ENCODE assay signal across 8 cellular contexts in genomic region chr15:85330941-85331588, GRCh38. TPM values are rescaled to one million over a fixed set of nuclear protein-coding genes. Genes with fewer than 3 reads are reported as not detected.
DNase-seq lines count a peak whose midpoint lies in the region; ATAC-seq and TF ChIP-seq lines count a peak whose summit lies in the region.

No MANE protein-coding gene starts in this region.

- peak overlapping the region in 1 of 2 experiments; percentile 74 for H3K14ac ChIP-seq in mesenchymal stem cell (ENCODE audit: low read length in 2 of 2)

- H3K79me1 ChIP-seq in mesenchymal stem cell (replicated peaks; ENCODE audit: low read length, poor library complexity, severe bottlenecking): no peaks in the 10 kb centered on the region

- H3K27me3 ChIP-seq in mesenchymal stem cell (ENCODE audit: control insufficient read depth in 1 of 2, insufficient read depth in 1 of 2, low read length in 2 of 2): no peaks in the 10 kb centered on the region

- peak overlapping the region; percentile 89 for H3K9ac ChIP-seq in mesenchymal stem cell (ENCODE audit: low read length)

- peak overlapping the region; percentile 94 for H2AK5ac ChIP-seq in mesenchymal stem cell (ENCODE audit: low read length, severe bottlenecking)

- no peaks in the 10 kb centered on the region for H3K36me3 ChIP-seq in mesenchymal stem cell (ENCODE audit: control insufficient read depth in 1 of 2, insufficient read depth in 2 of 2, low read depth in 1 of 2, low read length in 2 of 2)

- DNase-seq in AG09319 (ENCODE audit: extremely low read depth, low read depth) (peak; percentile 77), NCI-H524 (lab: John Stamatoyannopoulos, UW) (peak; percentile 47 to 84), ecto neural progenitor cell (ENCODE audit: low spot score) (peak; percentile 81), mesenchymal stem cell (peak; percentile 96)
- DNase-seq in activated CD4-positive, alpha-beta T cell treated with anti-CD3 and anti-CD28 coated beads, Interleukin-2, amount 50 U/mL, for 4 hours: peak; percentile 56 to 61
- peak; percentile 32 to 41 for DNase-seq in stimulated activated CD8-positive, alpha-beta memory T cell treated with anti-CD3 and anti-CD28 coated beads, Interleukin-4, amount 100 ng/mL, for 1 hour (ENCODE audit: low read depth in 2 of 2, low spot score in 1 of 2)

- peak overlapping the region; percentile 3 for H2AFZ ChIP-seq in mesenchymal stem cell (ENCODE audit: low read depth, low read length)

- H3K4me3 ChIP-seq in mesenchymal stem cell (ENCODE audit: insufficient read depth in 1 of 2, low read depth in 1 of 2, low read length in 2 of 2): peak overlapping the region in 1 of 2 experiments; percentile 83

- peak overlapping the region; percentile 95 to 98 for H3K18ac ChIP-seq in mesenchymal stem cell (ENCODE audit: low read depth in 1 of 2, low read length in 2 of 2)

- peaks cover 20% of the 10 kb centered on the region for H3K4me1 ChIP-seq in mesenchymal stem cell (ENCODE audit: control insufficient read depth, insufficient read depth, low read depth, low read length)

- H4K8ac ChIP-seq in mesenchymal stem cell (ENCODE audit: low read length): peak overlapping the region; percentile 97

- H3K27ac ChIP-seq in mesenchymal stem cell (ENCODE audit: low read length, poor library complexity, severe bottlenecking): peak overlapping the region; percentile 98

- peak overlapping the region; percentile 94 for H2BK120ac ChIP-seq in mesenchymal stem cell (ENCODE audit: low read depth, low read length)

- peak overlapping the region; percentile 88 to 98 for H3K4ac ChIP-seq in mesenchymal stem cell (ENCODE audit: low read depth in 1 of 2, low read length in 2 of 2)

- peak; percentile 98 for TF ChIP-seq CTCF in AG09319 (IDR thresholded peaks at IDR 0.05; ENCODE audit: low read depth, low read length)

- H2BK5ac ChIP-seq in mesenchymal stem cell (ENCODE audit: low read depth, low read length, poor library complexity, severe bottlenecking): peak overlapping the region; percentile 71

- H2BK15ac ChIP-seq in mesenchymal stem cell (ENCODE audit: low read depth, poor library complexity, severe bottlenecking): peak overlapping the region; percentile 66

- 3% methylated on average over 13 of the region's 13 CpGs for WGBS in mesenchymal stem cell

- ATAC-seq in GM18868 (IDR thresholded peaks at IDR 0.05; ENCODE audit: unreplicated experiment) (peak; percentile 74), HG03097 (IDR thresholded peaks at IDR 0.05; ENCODE audit: low FRiP score, unreplicated experiment) (peak; percentile 68)

- no peak overlapping the region for H3K4me2 ChIP-seq in mesenchymal stem cell (ENCODE audit: low read length, poor library complexity, severe bottlenecking)

- H3K23ac ChIP-seq in mesenchymal stem cell (ENCODE audit: low read length in 2 of 2): peak overlapping the region in 1 of 2 experiments; percentile 11

- no peaks in the 10 kb centered on the region for H3K9me3 ChIP-seq in mesenchymal stem cell (ENCODE audit: control insufficient read depth, low read length)

- H4K91ac ChIP-seq in mesenchymal stem cell (ENCODE audit: low read length): peak overlapping the region; percentile 91

- peak overlapping the region; percentile 95 to 96 for H2BK12ac ChIP-seq in mesenchymal stem cell (ENCODE audit: low read length in 2 of 2)

RNA-seq across cellular contexts. Expression of gene AKAP13, which starts 49.3 kb away (rescaled TPM):
- 16.4 TPM for polyA plus RNA-seq in mesenchymal stem cell (2013, experiment 1 of 2)
- polyA plus RNA-seq in mesenchymal stem cell (2013, experiment 2 of 2): 15.2 TPM

Comparison
In these comparisons a context has a peak if more than half of its experiments do, and no peak if none do; other contexts are left out.
1. DNase-seq: peak in every context shown above with its lines; median percentile 96 in mesenchymal stem cell; 81 in ecto neural progenitor cell; 77 in AG09319; 66 in NCI-H524; 58 in activated CD4-positive, alpha-beta T cell treated with anti-CD3 and anti-CD28 coated beads, Interleukin-2, amount 50 U/mL, for 4 hours; 36 in stimulated activated CD8-positive, alpha-beta memory T cell treated with anti-CD3 and anti-CD28 coated beads, Interleukin-4, amount 100 ng/mL, for 1 hour.